ENCODE assay signal across 26 cellular contexts in the genomic region with DNA sequence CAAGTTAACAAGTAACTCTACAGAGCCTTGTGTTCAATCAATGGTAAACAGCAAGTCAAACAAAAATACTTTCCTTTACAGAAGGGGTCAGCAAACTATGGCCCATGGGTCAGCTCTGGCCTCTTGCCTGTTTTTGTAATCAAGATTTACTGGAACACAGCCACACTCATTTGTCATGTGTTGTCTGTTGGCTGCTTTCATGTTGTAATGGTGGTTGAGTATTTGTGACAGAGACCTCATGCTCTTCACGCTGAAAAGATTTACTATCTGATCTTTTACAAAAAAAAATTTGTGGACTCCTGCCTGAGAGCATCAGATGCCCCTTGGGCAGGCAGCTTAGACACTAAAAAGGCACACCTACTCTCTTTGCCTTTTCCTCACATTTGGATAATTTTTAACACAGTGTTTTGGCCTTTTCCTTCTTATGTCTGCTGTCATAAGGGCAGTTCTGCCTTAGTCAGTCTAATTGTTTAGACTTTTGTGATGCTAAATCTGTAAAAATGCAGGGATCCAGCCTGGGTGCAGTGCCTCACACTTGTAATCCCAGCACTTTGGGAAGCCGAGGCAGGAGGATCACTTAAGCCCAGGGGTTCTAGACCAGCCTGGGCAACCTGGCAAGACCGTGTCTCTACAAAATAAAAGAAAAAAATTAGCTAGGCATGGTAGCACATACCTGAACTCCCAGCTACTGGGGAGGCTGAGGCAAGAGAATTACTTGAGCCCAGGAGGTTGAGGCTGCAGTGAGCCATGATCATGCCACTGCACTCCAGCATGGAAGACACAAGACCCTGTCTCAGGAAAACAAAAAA. TPM values are rescaled to one million over a fixed set of nuclear protein-coding genes. Genes with fewer than 3 reads are reported as not detected.
A peak's percentile ranks its signal among the peaks of the same experiment; 100 is the strongest.
DNase-seq lines count a peak whose midpoint lies in the region; FAIRE-seq and TF ChIP-seq lines count a peak whose summit lies in the region.
"Had no signal": no experiment of that assay in that cellular context is flagged by ENCODE, and none has a peak within 500 bp of the region (broad histone marks: within the 10 kb centered on the region; RNA-seq: fewer than 3 reads in every experiment).

No MANE protein-coding gene starts in this region.

- H3K9ac ChIP-seq in H1 (replicated peaks in 1 of 4; ENCODE audit: extremely low read depth in 1 of 4, low read depth in 3 of 4, low read length in 3 of 4): no peak overlapping the region

- in situ Hi-C loops in Caki2 (cut with HindIII; ENCODE audit: low pct_unique_long_range_greater_than_20kb, low sequenced_read_pairs): no loop called here

- no peak overlapping the region for H3K56ac ChIP-seq in H1 (replicated peaks; ENCODE audit: insufficient read length, low read depth, low read length)

- POLR2A ChIA-PET in H1 (lab: Charles Lee; ENCODE audit: partially characterized antibody): no interaction called here

- H4K8ac ChIP-seq in H1 (ENCODE audit: extremely low read depth, insufficient read depth, low read length): no peak overlapping the region

- H3K4me3 ChIP-seq in H1 (ENCODE audit: extremely low read depth in 1 of 4, insufficient read depth in 2 of 4, low read depth in 3 of 4, low read length in 4 of 4) (no peak overlapping the region), spleen (no peak overlapping the region)
- H3K4me3 ChIP-seq: ascending aorta, right atrium auricular region had no signal

- no peaks in the 10 kb centered on the region for H3K79me1 ChIP-seq in H1 (ENCODE audit: low read depth, low read length)

- TF ChIP-seq EP300 in H1 (IDR thresholded peaks at IDR 0.05; ENCODE audit: borderline replicate concordance in 1 of 2, low read depth in 2 of 2, low read length in 2 of 2): no peak

- no peak for TF ChIP-seq RAD21 in H1 (IDR thresholded peaks at IDR 0.05 in 1 of 2, conservative IDR thresholded peaks at IDR 0.05 in 1 of 2; ENCODE audit: low read depth in 2 of 2, low read length in 2 of 2)

- no peak overlapping the region for H2AFZ ChIP-seq in H1 (ENCODE audit: low read length)

- H3K14ac ChIP-seq in H1 (ENCODE audit: insufficient read length): no peak overlapping the region

- no peak overlapping the region for H3K4me2 ChIP-seq in H1 (ENCODE audit: insufficient read depth in 1 of 2, low read depth in 2 of 2, low read length in 2 of 2)

- H3K36me3 ChIP-seq in H1 (ENCODE audit: control insufficient read depth in 2 of 4, insufficient read depth in 4 of 4, low read length in 3 of 4) (no peaks in the 10 kb centered on the region), spleen (no peaks in the 10 kb centered on the region)
- H3K36me3 ChIP-seq: ascending aorta, neutrophil, right atrium auricular region had no signal

- intact Hi-C loops in spleen (cut with DNase I; ENCODE audit: low total_unique reads): no loop called here

- no peaks in the 10 kb centered on the region for H3K27me3 ChIP-seq in H1 (replicated peaks in 1 of 4; ENCODE audit: control insufficient read depth in 3 of 4, extremely low read depth in 1 of 4, insufficient read depth in 3 of 4, low read length in 3 of 4)
- no peaks in the 10 kb centered on the region for H3K27me3 ChIP-seq in spleen (replicated peaks in 1 of 7)
- H3K27me3 ChIP-seq: ascending aorta, neutrophil, right atrium auricular region had no signal

- FAIRE-seq in RCC 7860 (lab: Jason Lieb, UNC) (peak; percentile 71), H1 (lab: Jason Lieb, UNC) (no peak)
- FAIRE-seq: endometrium, GM12892 had no signal

- no peaks in the 10 kb centered on the region for H4K20me1 ChIP-seq in H1 (replicated peaks in 1 of 2; ENCODE audit: control insufficient read depth in 1 of 2, insufficient read depth in 2 of 2, low read length in 2 of 2)

- DNase-seq in Caki2 (ENCODE audit: low read depth) (peak; percentile 62), RCC 7860 (ENCODE audit: low spot score) (no peak), H1 (ENCODE audit: low read depth in 1 of 2, low spot score in 2 of 2) (no peak), lung microvascular endothelial cell (ENCODE audit: low read depth in 2 of 2) (peak; percentile 53 to 74), DMS153 (lab: John Stamatoyannopoulos, UW) (no peak), spleen (no peak)
- DNase-seq in stimulated activated CD4-positive, alpha-beta T cell treated with anti-CD3 and anti-CD28 coated beads, Interleukin-4, amount 100 ng/mL, for 1 hour: no peak
- DNase-seq in activated CD8-positive, alpha-beta memory T cell treated with anti-CD3 and anti-CD28 coated beads, Interleukin-2, amount 50 U/mL, for 48 hours: no peak
- DNase-seq: activated CD4-positive, alpha-beta memory T cell treated with anti-CD3 and anti-CD28 coated beads for 36 hours; activated naive CD4-positive, alpha-beta T cell treated with Interleukin-2 at 50 U/mL for 16 hours; CD4-positive, alpha-beta T cell; DMS79; foreskin fibroblast; H7; NCI-H1930; NCI-H345; NK-92 treated with Interleukin-12 subunit alpha and Interleukin-12 subunit beta, amount 100 ng/mL, for 24 hours; RPMI8226; stimulated activated naive CD4-positive, alpha-beta T cell had no signal

- H2BK20ac ChIP-seq in H1 (ENCODE audit: low read length): no peak overlapping the region

- no peak overlapping the region for H2BK120ac ChIP-seq in H1 (replicated peaks; ENCODE audit: low read depth, low read length)

- CTCF ChIA-PET in H1 (lab: Charles Lee; ENCODE audit: partially characterized antibody): interaction anchor here (1.0 to 1.1 kb wide), 2 partner anchors 12 to 23 kb away, joined by 3 to 5 read pairs; no protein-coding TSS in a partner anchor

- WGBS in H1 (ENCODE audit: extremely low coverage in 1 of 2, insufficient coverage in 1 of 2, insufficient read length in 1 of 2, insufficient replicate concordance in 2 of 2, low coverage in 1 of 2, low lambda C conversion rate in 2 of 2, missing lambda C conversion rate in 1 of 2), 2 experiments: 76% methylated on average over 3 of the region's 3 CpGs; no CpG with 5 or more reads in 1 of the 2 experiments
- WGBS in spleen, 5 donors: 74 to 83% (median 74%) methylated on average over 3 of the region's 3 CpGs

- H3K4me1 ChIP-seq in H1 (replicated peaks in 1 of 4; ENCODE audit: control insufficient read depth in 3 of 4, insufficient read depth in 4 of 4, low read length in 3 of 4): peaks cover 0 to 25% (median 8%) of the 10 kb centered on the region in 4 experiments; a peak in 5 of 7 replicates
- peaks cover 0 to 19% (median 3%) of the 10 kb centered on the region in 6 donors for H3K4me1 ChIP-seq in spleen
- H3K4me1 ChIP-seq: ascending aorta had no signal

- no peak for TF ChIP-seq CTCF in H1 (IDR thresholded peaks at IDR 0.05; ENCODE audit: control extremely low read depth in 1 of 3, insufficient read depth in 1 of 3, low read depth in 1 of 3, low read length in 3 of 3)
- TF ChIP-seq CTCF in spleen (IDR thresholded peaks at IDR 0.05 in 8 of 11, conservative IDR thresholded peaks at IDR 0.05 in 3 of 11): no peak

- no peak overlapping the region for H3K23ac ChIP-seq in H1 (ENCODE audit: insufficient read length)

- no peaks in the 10 kb centered on the region for H3K79me2 ChIP-seq in H1 (ENCODE audit: control insufficient read depth in 1 of 2, insufficient read depth in 2 of 2, low read length in 2 of 2)

- no peak overlapping the region for H2AK5ac ChIP-seq in H1 (ENCODE audit: low read depth, low read length)

- no peak overlapping the region for H4K5ac ChIP-seq in H1 (ENCODE audit: insufficient read length, low read depth, low read length)

- H3K4ac ChIP-seq in H1 (replicated peaks; ENCODE audit: insufficient read length, low read depth, low read length): no peak overlapping the region

- 0 out of 2 replicates have a peak overlapping the region, but pooled peaks have one; percentile 75 for H2BK12ac ChIP-seq in H1 (ENCODE audit: low read depth, low read length)

- no peak for TF ChIP-seq POLR2A in H1 (IDR thresholded peaks at IDR 0.05; ENCODE audit: control extremely low read depth in 1 of 2, low read depth in 2 of 2, low read length in 2 of 2)
- no peak for TF ChIP-seq POLR2A in spleen (IDR thresholded peaks at IDR 0.05)

- H3K23me2 ChIP-seq in H1 (ENCODE audit: low read depth, low read length): no peaks in the 10 kb centered on the region

- no peak overlapping the region for H2BK5ac ChIP-seq in H1 (ENCODE audit: low read depth, low read length)

- no peak overlapping the region for H3K18ac ChIP-seq in H1 (ENCODE audit: extremely low read depth, low read length)

- no peak overlapping the region for H4K91ac ChIP-seq in H1 (replicated peaks; ENCODE audit: insufficient read length, low read length)

- no peaks in the 10 kb centered on the region for H3K9me3 ChIP-seq in H1 (ENCODE audit: insufficient read depth in 2 of 2, low read depth in 1 of 2, low read length in 1 of 2)
- no peaks in the 10 kb centered on the region for H3K9me3 ChIP-seq in spleen
- H3K9me3 ChIP-seq: ascending aorta, neutrophil, right atrium auricular region had no signal

- H2BK15ac ChIP-seq in H1 (ENCODE audit: low read length): 0 out of 2 replicates have a peak overlapping the region, but pooled peaks have one; percentile 46

- H3K27ac ChIP-seq in H1 (ENCODE audit: low read depth, low read length): no peak overlapping the region
- peak overlapping the region in 1 of 8 donors; percentile 26 for H3K27ac ChIP-seq in spleen
- H3K27ac ChIP-seq: ascending aorta, HL-60, neutrophil, right atrium auricular region had no signal

RNA-seq across cellular contexts. Expression of a gene that starts 18.3 kb away (rescaled TPM):
- not detected in 2 replicates for total RNA-seq in Caki2 (2014; rRNA removed; shearing (Covaris generic); ENCODE audit: low replicate concordance)
- not detected in 2 replicates for total RNA-seq in H1 (2021; fragmentation: NEBNext Ultra II Directional; extraction: Animal tissue kit (Norgen Biotek cat#: 25700))
- not detected in 2 replicates for polyA plus RNA-seq in H1 (2011; rRNA removed)
- polyA plus RNA-seq in H1 (2011; cell fraction: cytosol; rRNA removed): 0.12 TPM
- polyA plus RNA-seq in H1 (2011; cell fraction: nucleus; rRNA removed): not detected
- not detected in 4 replicates for polyA plus RNA-seq in H1 (2012, experiment 1 of 2)
- polyA plus RNA-seq in H1 (2012, experiment 2 of 2): not detected
- polyA plus RNA-seq in H1 (2013, experiment 1 of 2): not detected
- polyA plus RNA-seq in H1 (2013, experiment 2 of 2): not detected
- 1.5 TPM in 1 of 2 replicates, not detected in the other for polyA minus RNA-seq in H1 (2011; rRNA and poly(A)+ RNA removed)
- polyA minus RNA-seq in H1 (2011; cell fraction: cytosol; rRNA and poly(A)+ RNA removed): not detected
- polyA minus RNA-seq in H1 (2011; cell fraction: nucleus; rRNA and poly(A)+ RNA removed): not detected
- 0.22 TPM in 1 of 2 replicates, not detected in the other for total RNA-seq in lung microvascular endothelial cell
- total RNA-seq in spleen: 10 to 100 TPM in 6 of 7 donors, 1 to 10 TPM in 1; 6.9 to 81.9 (median 16.1) TPM
- 1 to 10 TPM; 3.4 to 5.4 (median 5.1) TPM for polyA plus RNA-seq in spleen
- total RNA-seq: ascending aorta, chondrocyte, H7 had no signal

RNA-seq across cellular contexts. Expression of a gene that starts 34.0 kb away (rescaled TPM):
- 1.0 and 1.8 TPM in 2 replicates for total RNA-seq in Caki2 (2014; rRNA removed; shearing (Covaris generic); ENCODE audit: low replicate concordance)
- 0.34 and 0.74 TPM in 2 replicates for total RNA-seq in H1 (2021; fragmentation: NEBNext Ultra II Directional; extraction: Animal tissue kit (Norgen Biotek cat#: 25700))
- polyA plus RNA-seq in H1 (2011; rRNA removed) (0.25 and 0.32 TPM in 2 replicates), spleen (1 to 10 TPM in 1 of 3 donors, under 1 TPM in 2; 0.21 to 1.6 (median 0.67) TPM)
- 0.25 TPM for polyA plus RNA-seq in H1 (2011; cell fraction: cytosol; rRNA removed)
- polyA plus RNA-seq in H1 (2011; cell fraction: nucleus; rRNA removed): 0.07 TPM
- 0.21 to 0.69 TPM (median 0.60 TPM) in 4 replicates for polyA plus RNA-seq in H1 (2012, experiment 1 of 2)
- not detected for polyA plus RNA-seq in H1 (2012, experiment 2 of 2)
- 0.51 TPM for polyA plus RNA-seq in H1 (2013, experiment 1 of 2)
- 0.55 TPM for polyA plus RNA-seq in H1 (2013, experiment 2 of 2)
- polyA minus RNA-seq in H1 (2011; rRNA and poly(A)+ RNA removed): 0.37 and 0.41 TPM in 2 replicates
- polyA minus RNA-seq in H1 (2011; cell fraction: cytosol; rRNA and poly(A)+ RNA removed): not detected
- polyA minus RNA-seq in H1 (2011; cell fraction: nucleus; rRNA and poly(A)+ RNA removed): 0.60 TPM
- total RNA-seq in lung microvascular endothelial cell (under 0.01 TPM in 1 of 2 replicates, not detected in the other), spleen (under 1 TPM in 5 of 7 donors, not detected in 2; 0.22 to 0.98 (median 0.70) TPM)
- total RNA-seq: ascending aorta; CD4-positive, alpha-beta T cell; chondrocyte; right atrium auricular region had no signal

RNA-seq across cellular contexts. Expression of a gene that starts 53.9 kb away (rescaled TPM):
- 14.0 and 15.3 TPM in 2 replicates for total RNA-seq in Caki2 (2014; rRNA removed; shearing (Covaris generic); ENCODE audit: low replicate concordance)
- 19.3 and 20.7 TPM in 2 replicates for total RNA-seq in H1 (2021; fragmentation: NEBNext Ultra II Directional; extraction: Animal tissue kit (Norgen Biotek cat#: 25700))
- polyA plus RNA-seq in H1 (2011; rRNA removed): 1.6 and 2.5 TPM in 2 replicates
- 4.1 TPM for polyA plus RNA-seq in H1 (2011; cell fraction: cytosol; rRNA removed)
- 4.1 TPM for polyA plus RNA-seq in H1 (2011; cell fraction: nucleus; rRNA removed)
- 5.7 to 11.6 TPM (median 6.5 TPM) in 4 replicates for polyA plus RNA-seq in H1 (2012, experiment 1 of 2)
- 0.55 TPM for polyA plus RNA-seq in H1 (2012, experiment 2 of 2)
- 12.2 TPM for polyA plus RNA-seq in H1 (2013, experiment 1 of 2)
- 11.0 TPM for polyA plus RNA-seq in H1 (2013, experiment 2 of 2)
- polyA minus RNA-seq in H1 (2011; rRNA and poly(A)+ RNA removed): 7.0 and 12.7 TPM in 2 replicates
- polyA minus RNA-seq in H1 (2011; cell fraction: cytosol; rRNA and poly(A)+ RNA removed): 5.7 TPM
- polyA minus RNA-seq in H1 (2011; cell fraction: nucleus; rRNA and poly(A)+ RNA removed): 18.7 TPM
- total RNA-seq in lung microvascular endothelial cell: 0.60 and 2.0 TPM in 2 replicates
- total RNA-seq in spleen: 1 to 10 TPM in 6 of 7 donors, under 1 TPM in 1; 0.55 to 3.5 (median 2.1) TPM
- 1 to 10 TPM in 1 of 3 donors, under 1 TPM in 2; 0.20 to 1.3 (median 0.83) TPM for polyA plus RNA-seq in spleen
- total RNA-seq: ascending aorta had no signal

Comparison
In these comparisons a context has a peak if more than half of its experiments do, and no peak if none do; other contexts are left out.
1. DNase-seq: peak in Caki2 (single experiment) and lung microvascular endothelial cell (2 of 2); none in RCC 7860 (single experiment), H1 (0 of 2), stimulated activated CD4-positive, alpha-beta T cell treated with anti-CD3 and anti-CD28 coated beads, Interleukin-4, amount 100 ng/mL, for 1 hour (single experiment), DMS153 (single experiment), spleen (single experiment) and activated CD8-positive, alpha-beta memory T cell treated with anti-CD3 and anti-CD28 coated beads, Interleukin-2, amount 50 U/mL, for 48 hours (single experiment).